In the genomic region with DNA sequence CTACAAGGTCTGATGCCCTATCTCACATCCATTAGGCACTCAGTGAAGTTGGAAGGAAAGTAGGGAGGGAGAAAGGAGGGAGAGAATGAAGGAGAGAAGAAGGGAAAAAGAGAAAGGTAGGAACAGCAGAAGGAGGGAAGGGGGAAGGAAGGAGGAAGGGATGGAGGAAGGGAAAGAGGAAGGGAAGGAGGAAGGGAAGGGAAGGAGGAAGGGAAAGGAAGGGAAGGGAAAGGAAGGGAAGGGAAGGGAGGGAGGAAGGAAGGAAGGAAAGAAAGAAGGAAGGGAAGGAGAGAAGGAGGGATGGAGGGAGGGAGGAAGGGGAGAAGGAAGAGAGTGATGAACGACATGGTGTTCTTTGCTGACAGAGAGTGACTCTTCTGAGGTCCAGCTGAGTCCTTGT, we compare ENCODE assay signal across 34 cellular contexts.
"Had no signal": no experiment of that assay in that cellular context is flagged by ENCODE, and none has a peak within 500 bp of the region (broad histone marks: within the 10 kb centered on the region; RNA-seq: fewer than 3 reads in every experiment).

No MANE protein-coding gene starts in this region.

- DNase-seq: activated B cell treated with CpG ODN at 0.5 μM for 24 hours; activated CD4-positive, alpha-beta memory T cell treated with anti-CD3 and anti-CD28 coated beads for 36 hours; activated CD4-positive, alpha-beta T cell treated with anti-CD3 and anti-CD28 coated beads for 4 hours; activated CD4-positive, alpha-beta T cell treated with anti-CD3 and anti-CD28 coated beads, Interleukin-2, amount 10 ng/mL, durations not matched to agents 24 days and 14 days; activated CD4-positive, alpha-beta T cell treated with anti-CD3 and anti-CD28 coated beads, Interleukin-2, amount 50 U/mL, for 1 hour; activated CD4-positive, alpha-beta T cell treated with anti-CD3 and anti-CD28 coated beads, Interleukin-2, amount 50 U/mL, for 4 hours; activated CD4-positive, CD25-positive, alpha-beta regulatory T cell treated with anti-CD3 and anti-CD28 coated beads, Interleukin-2, amount 50 U/mL, for 72 hours; activated CD8-positive, alpha-beta memory T cell treated with anti-CD3 and anti-CD28 coated beads, Interleukin-2, amount 50 U/mL, for 4 hours; activated CD8-positive, alpha-beta T cell treated with anti-CD3 and anti-CD28 coated beads for 36 hours; activated gamma-delta T cell treated with Interleukin-2 at 50 U/mL for 16 hours; activated naive CD4-positive, alpha-beta T cell; activated naive CD4-positive, alpha-beta T cell treated with anti-CD3 and anti-CD28 coated beads for 36 hours; activated naive CD4-positive, alpha-beta T cell treated with anti-CD3 and anti-CD28 coated beads, Interleukin-2, amount 50 U/mL, for 16 hours; activated naive CD8-positive, alpha-beta T cell treated with anti-CD3 and anti-CD28 coated beads for 36 hours; activated T-cell treated with anti-CD3 and anti-CD28 coated beads for 4 hours; activated T-cell treated with anti-CD3 and anti-CD28 coated beads, Interleukin-2, amount 50 U/mL, for 1 hour; activated T-cell treated with anti-CD3 and anti-CD28 coated beads, Interleukin-2, amount 50 U/mL, for 4 hours; activated T-cell treated with anti-CD3 and anti-CD28 coated beads, Interleukin-2, amount 50 U/mL, for 72 hours; adrenal gland; amniotic stem cell; body of pancreas; brain microvascular endothelial cell; caudate nucleus; cerebellar nuclear complex; T-helper 1 cell; T-helper 2 cell; T-helper 9 cell had no signal

- H3K4me1 ChIP-seq: adrenal gland, body of pancreas, breast epithelium had no signal

- ATAC-seq: activated CD8-positive, alpha-beta T cell treated with anti-CD3 and anti-CD28 coated beads for 36 hours; activated naive CD4-positive, alpha-beta T cell treated with anti-CD3 and anti-CD28 coated beads, Interleukin-2, amount 50 U/mL, for 72 hours; activated T-cell treated with anti-CD3 and anti-CD28 coated beads, Interleukin-2, amount 50 U/mL, for 4 hours; activated T-cell treated with anti-CD3 and anti-CD28 coated beads, Interleukin-2, amount 50 U/mL, for 72 hours; activated T-helper 17 cell treated with anti-CD3 and anti-CD28 coated beads, Interleukin-2, amount 50 U/mL, for 72 hours; body of pancreas had no signal

- H3K27ac ChIP-seq: adrenal gland, body of pancreas, brain microvascular endothelial cell, breast epithelium, cardiac muscle cell, VCaP had no signal

- FAIRE-seq: astrocyte, TTC549 had no signal

- H3K27me3 ChIP-seq: adrenal gland, body of pancreas, brain microvascular endothelial cell, cardiac muscle cell had no signal

- H3K36me3 ChIP-seq: adrenal gland, brain microvascular endothelial cell, breast epithelium, cardiac muscle cell had no signal

- H3K9me3 ChIP-seq: adrenal gland had no signal

- H3K4me3 ChIP-seq: adrenal gland, body of pancreas, breast epithelium, cardiac muscle cell had no signal
